In the genomic region with DNA sequence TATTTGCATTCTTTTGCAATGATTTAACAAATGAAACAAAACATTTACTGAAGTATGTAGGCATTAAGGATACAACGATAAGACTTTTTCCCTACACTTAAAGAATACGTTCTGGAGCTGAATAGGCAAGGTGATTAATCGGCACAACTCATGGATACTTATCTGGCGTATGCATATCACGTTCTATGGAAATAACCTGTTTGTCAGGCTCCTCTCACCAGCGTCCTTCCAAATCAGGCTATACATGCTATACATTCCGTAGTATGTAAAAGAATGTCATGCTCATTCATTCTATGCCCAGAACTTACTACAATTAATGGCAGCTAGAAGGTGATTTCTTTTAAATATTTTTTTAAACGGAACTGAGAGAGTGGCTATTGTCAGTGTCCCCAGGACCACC, we compare ENCODE assay signal across 33 cellular contexts. TPM values are rescaled to one million over a fixed set of nuclear protein-coding genes. Genes with fewer than 3 reads are reported as not detected.
"Had no signal": no experiment of that assay in that cellular context is flagged by ENCODE, and none has a peak within 500 bp of the region (broad histone marks: within the 10 kb centered on the region; RNA-seq: fewer than 3 reads in every experiment).

No MANE protein-coding gene starts in this region.

- H3K4me3 ChIP-seq: left lung, lower lobe of right lung, neural progenitor cell, right atrium auricular region, right lobe of liver, smooth muscle cell, stomach, testis, thyroid gland, transverse colon, uterus had no signal

- FAIRE-seq: islet of Langerhans, kidney had no signal

- H3K36me3 ChIP-seq: left lung, lower lobe of right lung, neural progenitor cell, neutrophil, right atrium auricular region, right lobe of liver, stomach, thyroid gland, transverse colon, uterus had no signal

- H3K4me2 ChIP-seq: neural progenitor cell, smooth muscle cell had no signal

- H3K4me1 ChIP-seq: left lung, lower lobe of right lung, neural progenitor cell, parathyroid adenoma, right atrium auricular region, right lobe of liver, stomach, testis, thyroid gland, transverse colon, uterus had no signal

- H3K27me3 ChIP-seq: neural progenitor cell, neutrophil, right lobe of liver, testis, thyroid gland, transverse colon had no signal

- H3K79me2 ChIP-seq: parathyroid adenoma had no signal

- H3K27ac ChIP-seq: left lung, lower lobe of right lung, neural progenitor cell, neutrophil, parathyroid adenoma, right atrium auricular region, right lobe of liver, testis, thyroid gland, transverse colon, uterus had no signal

- H2AFZ ChIP-seq: neural progenitor cell, parathyroid adenoma had no signal

- H3K9me3 ChIP-seq: lower lobe of right lung, neutrophil, testis, thyroid gland, transverse colon, uterus had no signal

- H3K9ac ChIP-seq: neural progenitor cell, parathyroid adenoma had no signal

- ATAC-seq: left colon; left lung; lower lobe of right lung; natural killer cell; right lobe of liver; stimulated activated naive B cell treated with anti-CD40 and anti-IgM and Interleukin-4, amounts not matched to agents 10 μg/mL and 1 μg/mL and 100 μg/mL, for 72 hours; stimulated activated naive CD8-positive, alpha-beta T cell treated with anti-CD3 and anti-CD28 coated beads, Interleukin-15, Interleukin-2, amounts not matched to agents 100 U/mL and 50 U/mL, for 24 hours had no signal

- DNase-seq: hypothalamus; immature natural killer cell; kidney; left colon; left lung; lower lobe of right lung; mammary epithelial cell; mesenchymal stem cell; naive B cell; natural killer cell; nephron progenitor cell; occipital lobe; right lobe of liver; stimulated activated CD4-positive, alpha-beta T cell treated with anti-CD3 and anti-CD28 coated beads, Interleukin-1b, Interleukin-23, amount 100 ng/mL, for 48 hours; stimulated activated CD4-positive, alpha-beta T cell treated with anti-CD3 and anti-CD28 coated beads, Interleukin-2, amount 100 ng/mL, for 48 hours; stimulated activated CD4-positive, alpha-beta T cell treated with anti-CD3 and anti-CD28 coated beads, Interleukin-4, amount 100 ng/mL, for 4 hours; stimulated activated CD8-positive, alpha-beta memory T cell treated with anti-CD3 and anti-CD28 coated beads, Interleukin-4, amount 100 ng/mL, for 48 hours; stimulated activated naive B cell treated with anti-CD40 and anti-IgM and Interleukin-4, amounts not matched to agents 10 μg/mL and 1 μg/mL and 100 μg/mL, for 72 hours; stimulated activated naive CD8-positive, alpha-beta T cell treated with anti-CD3 and anti-CD28 coated beads, Interleukin-15, Interleukin-2, amounts not matched to agents 100 U/mL and 50 U/mL, for 24 hours; stomach; testis; thyroid gland; transverse colon; uterus had no signal

RNA-seq across cellular contexts. Expression of a gene that starts 57.9 kb away (rescaled TPM):
- total RNA-seq: kidney, mononuclear cell, natural killer cell, osteocyte, pulmonary artery endothelial cell, right atrium auricular region, right lobe of liver, thyroid gland, transverse colon had no signal
- polyA plus RNA-seq: immature natural killer cell had no signal
